8 cellular contexts compared by ENCODE assay signal in the genomic region with DNA sequence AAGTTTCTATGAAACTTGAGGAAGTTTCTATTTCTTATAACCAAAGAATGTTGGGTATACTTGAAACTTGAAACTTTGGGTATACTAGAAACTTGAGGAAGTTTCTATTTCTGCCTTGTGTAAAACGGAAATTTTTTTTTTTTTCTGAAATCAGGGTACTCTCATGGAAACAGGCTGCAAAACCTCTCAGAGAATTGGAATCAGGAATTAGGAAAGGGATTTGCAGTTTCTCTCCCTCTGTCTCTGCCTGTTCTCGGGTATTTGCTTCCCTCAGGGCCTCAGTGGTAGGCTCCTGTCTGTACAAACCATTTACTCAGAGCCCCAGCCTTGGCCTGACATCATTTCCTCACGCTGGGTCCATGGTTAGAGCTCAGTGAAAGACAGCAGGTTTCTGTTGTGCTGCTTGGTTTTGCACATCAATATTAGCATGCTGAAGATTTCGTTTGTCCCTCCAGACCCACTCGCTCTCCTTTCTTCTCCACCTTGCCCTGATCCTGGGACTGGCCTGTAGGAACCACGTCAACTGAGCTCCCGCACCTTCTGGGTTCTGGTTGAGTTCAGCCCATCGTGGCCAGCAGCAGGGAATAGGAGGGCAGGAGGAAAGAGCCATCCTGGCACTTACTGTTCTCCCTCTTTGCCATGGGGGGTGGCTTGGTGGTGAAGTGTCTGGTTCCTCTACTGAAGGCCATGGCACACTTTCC.
DNase-seq lines count a peak whose midpoint lies in the region; ATAC-seq and TF ChIP-seq lines count a peak whose summit lies in the region.

No MANE protein-coding gene starts in this region.

- DNase-seq in RPMI7951 (ENCODE audit: low read depth) (peak; percentile 22), brain microvascular endothelial cell (peak; percentile 54), aorta (peak; percentile 44 to 55), BE2C (no peak), midbrain (lab: John Stamatoyannopoulos, UW) (no peak)

- H3K27me3 ChIP-seq in brain microvascular endothelial cell (replicated peaks) (no peaks in the 10 kb centered on the region), muscle layer of colon (ENCODE audit: control insufficient read depth in 1 of 2, insufficient read depth in 2 of 2, low read length in 2 of 2) (no peaks in the 10 kb centered on the region), aorta (ENCODE audit: control insufficient read depth in 1 of 2, insufficient read depth in 2 of 2, low read length in 1 of 2) (no peaks in the 10 kb centered on the region), BE2C (no peaks in the 10 kb centered on the region)

- H3K27ac ChIP-seq in brain microvascular endothelial cell (peak overlapping the region; percentile 68), muscle layer of colon (ENCODE audit: low read depth, low read length) (peak overlapping the region; percentile 70), aorta (ENCODE audit: low read depth in 1 of 2, low read length in 2 of 2) (peak overlapping the region; percentile 24 to 93)

- peaks cover 56% of the 10 kb centered on the region for H3K4me1 ChIP-seq in muscle layer of colon (ENCODE audit: insufficient read depth, low read length)
- peaks cover 0 to 6% of the 10 kb centered on the region in 2 donors for H3K4me1 ChIP-seq in aorta (ENCODE audit: control insufficient read depth in 1 of 2, insufficient read depth in 2 of 2, low read length in 2 of 2)
- no peaks in the 10 kb centered on the region for H3K4me1 ChIP-seq in BE2C

- peak; percentile 69 for ATAC-seq in GM18858 (IDR thresholded peaks at IDR 0.05; ENCODE audit: unreplicated experiment)
- ATAC-seq in HG02852 (IDR thresholded peaks at IDR 0.05; ENCODE audit: unreplicated experiment): peak; percentile 81
- ATAC-seq in aorta (ENCODE audit: low FRiP score): no peak

- intact Hi-C loops in aorta (cut with DNase I): loop anchor here (10.0 kb wide), 2 partner anchors 114 to 264 kb away; partner anchors contain the start of gene ST3GAL5 (in 1 of the 2)

- TF ChIP-seq CTCF in brain microvascular endothelial cell (IDR thresholded peaks at IDR 0.05; ENCODE audit: low read depth, low read length, missing control alignments) (no peak), BE2C (IDR thresholded peaks at IDR 0.05; ENCODE audit: low read depth, low read length) (no peak)

- H3K36me3 ChIP-seq in brain microvascular endothelial cell (replicated peaks): no peaks in the 10 kb centered on the region
- H3K36me3 ChIP-seq in muscle layer of colon (ENCODE audit: insufficient read depth, low read length): no peaks in the 10 kb centered on the region
- H3K36me3 ChIP-seq in aorta (ENCODE audit: control insufficient read depth in 1 of 2, insufficient read depth in 2 of 2, low read length in 1 of 2): no peaks in the 10 kb centered on the region
- no peaks in the 10 kb centered on the region for H3K36me3 ChIP-seq in BE2C

- H3K9me3 ChIP-seq in muscle layer of colon (ENCODE audit: low read length): no peaks in the 10 kb centered on the region
- H3K9me3 ChIP-seq in aorta (ENCODE audit: control insufficient read depth, low read length): no peaks in the 10 kb centered on the region
- no peaks in the 10 kb centered on the region for H3K9me3 ChIP-seq in BE2C

- WGBS in aorta, 2 donors: 17 to 26% methylated on average over 8 of the region's 8 CpGs

- no peak overlapping the region for H3K9ac ChIP-seq in muscle layer of colon (ENCODE audit: low read length)

- H3K4me3 ChIP-seq in brain microvascular endothelial cell (ENCODE audit: low read depth, low read length) (no peak overlapping the region), muscle layer of colon (ENCODE audit: low read depth in 1 of 2, low read length in 2 of 2) (no peak overlapping the region), aorta (ENCODE audit: low read length in 2 of 2) (no peak overlapping the region), BE2C (ENCODE audit: low read depth, low read length) (no peak overlapping the region)

- in situ Hi-C loops in brain microvascular endothelial cell (cut with HindIII; ENCODE audit: low pct_ligation_motif_present, low sequenced_read_pairs): no loop called here

Comparison
In these comparisons a context has a peak if more than half of its experiments do, and no peak if none do; other contexts are left out.
1. DNase-seq: peak in RPMI7951 (single experiment), brain microvascular endothelial cell (single experiment) and aorta (2 of 2); none in BE2C (single experiment) and midbrain (single experiment).
2. Peak in every context shown above with its lines, with median percentiles within 50 percentile points of each other: H3K27ac ChIP-seq.